9 cellular contexts compared by ENCODE assay signal in the genomic region with DNA sequence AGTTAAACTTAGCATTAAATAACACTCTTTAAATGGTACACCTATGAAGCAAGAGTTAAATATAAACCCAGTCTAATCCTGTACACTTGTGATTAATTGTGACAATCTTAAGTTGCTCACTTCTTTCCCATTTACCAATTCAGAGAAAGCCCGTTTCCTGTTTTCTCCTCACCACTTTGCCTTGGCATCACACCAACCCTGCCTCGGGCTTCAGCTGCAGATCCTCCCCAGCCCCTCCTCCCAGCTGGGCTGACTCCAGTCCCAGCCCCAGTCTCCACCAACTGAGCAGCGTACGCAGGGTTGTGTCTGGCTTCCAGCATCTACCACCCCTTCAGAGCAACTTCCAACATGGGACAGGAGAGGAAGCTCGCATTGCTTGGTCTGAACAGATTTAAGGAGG. TPM values are rescaled to one million over a fixed set of nuclear protein-coding genes. Genes with fewer than 3 reads are reported as not detected.
DNase-seq lines count a peak whose midpoint lies in the region; ATAC-seq and TF ChIP-seq lines count a peak whose summit lies in the region.
"Had no signal": no experiment of that assay in that cellular context is flagged by ENCODE, and none has a peak within 500 bp of the region (broad histone marks: within the 10 kb centered on the region; RNA-seq: fewer than 3 reads in every experiment).

No MANE protein-coding gene starts in this region.

- WGBS in hepatocyte (ENCODE audit: low lambda C conversion rate, missing lambda C conversion rate): 67% methylated on average over 5 of the region's 5 CpGs
- 2 to 4% methylated on average over 5 of the region's 5 CpGs for whole genome bisulfite sequencing in aorta, 2 donors

- no peaks in the 10 kb centered on the region for H3K36me3 ChIP-seq in hepatocyte (replicated peaks; ENCODE audit: insufficient read depth, low read depth)
- no peaks in the 10 kb centered on the region for H3K36me3 ChIP-seq in aorta (ENCODE audit: control insufficient read depth in 1 of 2, insufficient read depth in 2 of 2, low read length in 1 of 2)

- intact Hi-C loops in aorta (cut with DNase I): no loop called here

- H2AFZ ChIP-seq in hepatocyte: no peak overlapping the region

- H4K20me1 ChIP-seq in hepatocyte (ENCODE audit: insufficient read depth, poor library complexity, severe bottlenecking): no peaks in the 10 kb centered on the region

- peaks cover 24% of the 10 kb centered on the region for H3K4me1 Mint-ChIP-seq in activated naive CD8-positive, alpha-beta T cell treated with anti-CD3 and anti-CD28 coated beads, Interleukin-2, amount 10 ng/mL, durations not matched to agents 7 days and 5 days
- H3K4me1 Mint-ChIP-seq in immature natural killer cell: peaks cover 45 to 51% of the 10 kb centered on the region in 2 donors

- H3K27ac Mint-ChIP-seq in activated naive CD8-positive, alpha-beta T cell treated with anti-CD3 and anti-CD28 coated beads, Interleukin-2, amount 10 ng/mL, durations not matched to agents 7 days and 5 days: peak overlapping the region; percentile 78
- H3K27ac Mint-ChIP-seq in immature natural killer cell: no peak overlapping the region

- H3K4me3 ChIP-seq in hepatocyte (no peak overlapping the region), aorta (ENCODE audit: low read length in 2 of 2) (no peak overlapping the region)
- H3K4me3 ChIP-seq: tibial nerve had no signal

- no peak for ATAC-seq in activated naive CD8-positive, alpha-beta T cell treated with anti-CD3 and anti-CD28 coated beads, Interleukin-2, amount 10 ng/mL, durations not matched to agents 7 days and 5 days (ENCODE audit: low read depth)
- no peak for ATAC-seq in aorta (ENCODE audit: low FRiP score)

- H3K36me3 Mint-ChIP-seq in activated naive CD8-positive, alpha-beta T cell treated with anti-CD3 and anti-CD28 coated beads, Interleukin-2, amount 10 ng/mL, durations not matched to agents 7 days and 5 days: peaks cover 32% of the 10 kb centered on the region
- peaks cover 3 to 26% (median 9%) of the 10 kb centered on the region in 3 donors for H3K36me3 Mint-ChIP-seq in immature natural killer cell

- DNase-seq in C1 segment of cervical spinal cord (lab: John Stamatoyannopoulos, UW) (peak in 13 of 14 donors; percentile 20 to 81 (median 71)), Kasumi-1 (lab: John Stamatoyannopoulos, UW) (peak; percentile 31 to 42), hepatocyte (ENCODE audit: low spot score) (peak; percentile 49), aorta (peak; percentile 83 to 92), NCI-H510A (lab: John Stamatoyannopoulos, UW) (no peak), immature natural killer cell (no peak), germinal center (ENCODE audit: low spot score) (no peak)
- no peak for DNase-seq in activated naive CD8-positive, alpha-beta T cell treated with anti-CD3 and anti-CD28 coated beads, Interleukin-2, amount 10 ng/mL, durations not matched to agents 7 days and 5 days

- H3K9me3 ChIP-seq in hepatocyte (ENCODE audit: low read depth): no peaks in the 10 kb centered on the region
- H3K9me3 ChIP-seq in aorta (ENCODE audit: control insufficient read depth, low read length): no peaks in the 10 kb centered on the region
- H3K9me3 ChIP-seq: tibial nerve had no signal

- H3K27me3 Mint-ChIP-seq in activated naive CD8-positive, alpha-beta T cell treated with anti-CD3 and anti-CD28 coated beads, Interleukin-2, amount 10 ng/mL, durations not matched to agents 7 days and 5 days: no peaks in the 10 kb centered on the region
- H3K27me3 Mint-ChIP-seq in immature natural killer cell (ENCODE audit: low read depth in 3 of 3): peaks cover under 1 to 10% (median 5%) of the 10 kb centered on the region in 3 donors

- H3K9me2 ChIP-seq in hepatocyte (replicated peaks; ENCODE audit: insufficient read depth): no peaks in the 10 kb centered on the region

- H3K4me3 Mint-ChIP-seq in activated naive CD8-positive, alpha-beta T cell treated with anti-CD3 and anti-CD28 coated beads, Interleukin-2, amount 10 ng/mL, durations not matched to agents 7 days and 5 days: peak overlapping the region; percentile 48
- no peak overlapping the region for H3K4me3 Mint-ChIP-seq in immature natural killer cell

- H3K4me1 ChIP-seq in hepatocyte (ENCODE audit: insufficient read depth) (peaks cover 19% of the 10 kb centered on the region), aorta (ENCODE audit: control insufficient read depth in 1 of 2, insufficient read depth in 2 of 2, low read length in 2 of 2) (no peaks in the 10 kb centered on the region)

- H3K4me2 ChIP-seq in hepatocyte: no peak overlapping the region

- no peaks in the 10 kb centered on the region for H3K9me3 Mint-ChIP-seq in activated naive CD8-positive, alpha-beta T cell treated with anti-CD3 and anti-CD28 coated beads, Interleukin-2, amount 10 ng/mL, durations not matched to agents 7 days and 5 days
- H3K9me3 Mint-ChIP-seq in immature natural killer cell: no peaks in the 10 kb centered on the region

- POLR2A ChIA-PET in activated naive CD8-positive, alpha-beta T cell treated with anti-CD3 and anti-CD28 coated beads, Interleukin-2, amount 10 ng/mL, durations not matched to agents 7 days and 5 days (lab: Charles Lee): interaction anchor here (0.9 to 1.1 kb wide), 3 partner anchors 9 to 191 kb away, joined by 3 to 4 read pairs (median 4); no protein-coding TSS in a partner anchor

- H3K27me3 ChIP-seq in hepatocyte (no peaks in the 10 kb centered on the region), aorta (ENCODE audit: control insufficient read depth in 1 of 2, insufficient read depth in 2 of 2, low read length in 1 of 2) (no peaks in the 10 kb centered on the region)
- H3K27me3 ChIP-seq: tibial nerve had no signal

- H3K27ac ChIP-seq in hepatocyte (no peak overlapping the region), aorta (ENCODE audit: low read depth in 1 of 2, low read length in 2 of 2) (no peak overlapping the region)

- TF ChIP-seq CTCF in hepatocyte (IDR thresholded peaks at IDR 0.05; ENCODE audit: poor library complexity): no peak

- H3K79me2 ChIP-seq in hepatocyte: peaks cover 19% of the 10 kb centered on the region

RNA-seq across cellular contexts. Expression of a gene that starts 4.1 kb away (rescaled TPM):
- 100 to 1,000 TPM; 118 to 125 TPM for total RNA-seq in activated naive CD8-positive, alpha-beta T cell treated with anti-CD3 and anti-CD28 coated beads, Interleukin-2, amount 10 ng/mL, durations not matched to agents 7 days and 5 days
- total RNA-seq in hepatocyte: 26.9 and 33.5 TPM in 2 replicates
- polyA plus RNA-seq in hepatocyte: 49.2 and 60.1 TPM in 2 replicates
- total RNA-seq in aorta: 10 to 100 TPM; 43.9 to 47.8 TPM
- 10 to 100 TPM; 27.0 to 63.6 TPM for polyA plus RNA-seq in aorta
- 100 to 1,000 TPM in 1 of 3 donors, 10 to 100 TPM in 2; 62.0 to 106 (median 72.0) TPM for polyA plus RNA-seq in immature natural killer cell

RNA-seq across cellular contexts. Expression of a gene that starts 21.1 kb away (rescaled TPM):
- total RNA-seq in activated naive CD8-positive, alpha-beta T cell treated with anti-CD3 and anti-CD28 coated beads, Interleukin-2, amount 10 ng/mL, durations not matched to agents 7 days and 5 days: not detected
- total RNA-seq in hepatocyte: 0.16 and 0.60 TPM in 2 replicates
- 0.55 and 1.1 TPM in 2 replicates for polyA plus RNA-seq in hepatocyte
- total RNA-seq in aorta: 1 to 10 TPM; 4.6 to 5.1 TPM
- polyA plus RNA-seq in aorta: 1 to 10 TPM; 5.0 to 6.0 TPM
- polyA plus RNA-seq in immature natural killer cell: not detected
- total RNA-seq: tibial nerve had no signal

RNA-seq across cellular contexts. Expression of a gene that starts 31.0 kb away (rescaled TPM):
- total RNA-seq in activated naive CD8-positive, alpha-beta T cell treated with anti-CD3 and anti-CD28 coated beads, Interleukin-2, amount 10 ng/mL, durations not matched to agents 7 days and 5 days: under 1 TPM in 1 of 2 experiments, not detected in 1; 0.19 TPM
- total RNA-seq in hepatocyte: 3.8 and 5.8 TPM in 2 replicates
- 3.9 and 4.5 TPM in 2 replicates for polyA plus RNA-seq in hepatocyte
- total RNA-seq in aorta: under 1 TPM; 0.39 to 0.63 TPM
- polyA plus RNA-seq in aorta: under 1 TPM; 0.25 to 0.51 TPM
- polyA plus RNA-seq in immature natural killer cell: not detected

RNA-seq across cellular contexts. Expression of a gene that starts 37.7 kb away (rescaled TPM):
- 100 to 1,000 TPM; 196 to 198 TPM for total RNA-seq in activated naive CD8-positive, alpha-beta T cell treated with anti-CD3 and anti-CD28 coated beads, Interleukin-2, amount 10 ng/mL, durations not matched to agents 7 days and 5 days
- total RNA-seq in hepatocyte: 35.8 and 47.5 TPM in 2 replicates
- 38.8 and 58.8 TPM in 2 replicates for polyA plus RNA-seq in hepatocyte
- total RNA-seq in aorta: 100 to 1,000 TPM in 1 of 2 donors, 10 to 100 TPM in 1; 89.3 to 118 TPM
- 10 to 100 TPM in 1 of 2 donors, 1 to 10 TPM in 1; 7.6 to 73.5 TPM for polyA plus RNA-seq in aorta
- 10 to 100 TPM; 10.1 to 27.4 (median 11.1) TPM for polyA plus RNA-seq in immature natural killer cell

Comparison
In these comparisons a context has a peak if more than half of its experiments do, and no peak if none do; other contexts are left out.
1. DNase-seq: peak in C1 segment of cervical spinal cord (13 of 14), Kasumi-1 (2 of 2), hepatocyte (single experiment) and aorta (2 of 2); none in activated naive CD8-positive, alpha-beta T cell treated with anti-CD3 and anti-CD28 coated beads, Interleukin-2, amount 10 ng/mL, durations not matched to agents 7 days and 5 days (single experiment), NCI-H510A (single experiment), immature natural killer cell (0 of 3) and germinal center (single experiment).